In the genomic region with DNA sequence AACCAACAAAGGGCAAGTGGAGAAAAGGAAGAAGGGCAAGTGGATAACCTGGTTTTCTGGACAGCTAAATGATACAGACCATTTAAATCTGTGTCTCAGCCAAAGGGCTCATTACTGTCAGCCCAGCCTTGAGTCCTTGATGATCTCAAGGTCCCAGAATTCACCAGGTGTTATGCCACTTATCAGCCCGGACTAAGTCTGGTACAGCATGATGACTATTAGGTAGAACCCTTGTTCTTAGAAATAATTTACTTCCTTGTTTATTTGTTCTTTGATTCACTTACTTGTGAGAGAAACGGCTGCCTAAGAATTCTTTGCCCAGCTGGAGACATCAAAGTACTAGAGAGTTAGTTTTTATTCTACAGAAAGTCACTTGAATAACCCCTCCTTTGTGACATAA, we compare ENCODE assay signal across 28 cellular contexts. TPM values are rescaled to one million over a fixed set of nuclear protein-coding genes. Genes with fewer than 3 reads are reported as not detected.
"Had no signal": no experiment of that assay in that cellular context is flagged by ENCODE, and none has a peak within 500 bp of the region (broad histone marks: within the 10 kb centered on the region; RNA-seq: fewer than 3 reads in every experiment).

No MANE protein-coding gene starts in this region.

- H3K4me3 ChIP-seq: breast epithelium, K562 had no signal

- H3K4me3 Mint-ChIP-seq: activated B cell treated with CpG ODN at 0.5 μM for 24 hours; activated CD4-positive, alpha-beta T cell treated with anti-CD3 and anti-CD28 coated beads, Interleukin-2, amount 10 ng/mL, durations not matched to agents 24 days and 14 days; activated naive CD4-positive, alpha-beta T cell treated with anti-CD3 and anti-CD28 coated beads, Interleukin-2, amount 10 ng/mL, durations not matched to agents 7 days and 5 days; activated naive CD8-positive, alpha-beta T cell treated with anti-CD3 and anti-CD28 coated beads for 36 hours; activated T-helper 17 cell treated with anti-CD3 and anti-CD28 coated beads, Interleukin-2, amount 50 U/mL, for 72 hours; T-helper 17 cell had no signal

- H3K36me3 ChIP-seq: breast epithelium had no signal

- H3K27ac Mint-ChIP-seq: activated B cell treated with CpG ODN at 0.5 μM for 24 hours; activated CD4-positive, alpha-beta T cell treated with anti-CD3 and anti-CD28 coated beads, Interleukin-2, amount 10 ng/mL, durations not matched to agents 24 days and 14 days; activated naive CD4-positive, alpha-beta T cell treated with anti-CD3 and anti-CD28 coated beads, Interleukin-2, amount 10 ng/mL, durations not matched to agents 7 days and 5 days; activated naive CD8-positive, alpha-beta T cell treated with anti-CD3 and anti-CD28 coated beads for 36 hours; activated T-helper 17 cell treated with anti-CD3 and anti-CD28 coated beads, Interleukin-2, amount 50 U/mL, for 72 hours; T-helper 17 cell had no signal

- H3K27me3 ChIP-seq: breast epithelium had no signal

- H3K4me1 ChIP-seq: breast epithelium had no signal

- H3K27ac ChIP-seq: breast epithelium had no signal

- H3K27me3 Mint-ChIP-seq: activated CD4-positive, alpha-beta T cell treated with anti-CD3 and anti-CD28 coated beads, Interleukin-2, amount 10 ng/mL, durations not matched to agents 24 days and 14 days; activated naive CD8-positive, alpha-beta T cell treated with anti-CD3 and anti-CD28 coated beads for 36 hours; activated T-helper 17 cell treated with anti-CD3 and anti-CD28 coated beads, Interleukin-2, amount 50 U/mL, for 72 hours had no signal

- H3K4me1 Mint-ChIP-seq: activated B cell treated with CpG ODN at 0.5 μM for 24 hours; activated CD4-positive, alpha-beta T cell treated with anti-CD3 and anti-CD28 coated beads, Interleukin-2, amount 10 ng/mL, durations not matched to agents 24 days and 14 days; activated naive CD4-positive, alpha-beta T cell treated with anti-CD3 and anti-CD28 coated beads, Interleukin-2, amount 10 ng/mL, durations not matched to agents 7 days and 5 days; activated naive CD8-positive, alpha-beta T cell treated with anti-CD3 and anti-CD28 coated beads for 36 hours; activated T-helper 17 cell treated with anti-CD3 and anti-CD28 coated beads, Interleukin-2, amount 50 U/mL, for 72 hours; T-helper 17 cell had no signal

- ATAC-seq: activated T-helper 17 cell treated with anti-CD3 and anti-CD28 coated beads, Interleukin-2, amount 50 U/mL, for 72 hours; K562; T-helper 17 cell had no signal

- DNase-seq: activated B cell treated with CpG ODN at 0.5 μM for 24 hours; activated CD4-positive, alpha-beta T cell treated with anti-CD3 and anti-CD28 coated beads for 1 hour; activated CD4-positive, alpha-beta T cell treated with anti-CD3 and anti-CD28 coated beads, Interleukin-2, amount 10 ng/mL, durations not matched to agents 24 days and 14 days; activated CD4-positive, alpha-beta T cell treated with anti-CD3 and anti-CD28 coated beads, Interleukin-2, amount 50 U/mL, for 48 hours; activated CD8-positive, alpha-beta memory T cell treated with anti-CD3 and anti-CD28 coated beads for 24 hours; activated gamma-delta T cell; activated naive CD4-positive, alpha-beta T cell treated with anti-CD3 and anti-CD28 coated beads, Interleukin-2, amount 10 ng/mL, durations not matched to agents 7 days and 5 days; activated naive CD8-positive, alpha-beta T cell treated with anti-CD3 and anti-CD28 coated beads for 36 hours; activated T-cell treated with anti-CD3 and anti-CD28 coated beads for 4 hours; activated T-cell treated with anti-CD3 and anti-CD28 coated beads, Interleukin-2, amount 50 U/mL, for 48 hours; caudate nucleus; Karpas-422; NCI-H1105 treated with DMSO at 0.1 percent for 48 hours; NCI-H1436 treated with DMSO at 0.1 percent for 48 hours; NCI-H187; NCI-H2081; NCI-H2171; NCI-H345; NCI-H526 treated with DMSO at 0.1 percent for 48 hours; NCI-H82; SIG-M5; T-helper 17 cell; T-helper 9 cell had no signal

- H3K36me3 Mint-ChIP-seq: activated naive CD4-positive, alpha-beta T cell treated with anti-CD3 and anti-CD28 coated beads, Interleukin-2, amount 10 ng/mL, durations not matched to agents 7 days and 5 days; activated naive CD8-positive, alpha-beta T cell treated with anti-CD3 and anti-CD28 coated beads for 36 hours had no signal

- H3K9me3 Mint-ChIP-seq: activated B cell treated with CpG ODN at 0.5 μM for 24 hours; activated CD4-positive, alpha-beta T cell treated with anti-CD3 and anti-CD28 coated beads, Interleukin-2, amount 10 ng/mL, durations not matched to agents 24 days and 14 days; activated naive CD4-positive, alpha-beta T cell treated with anti-CD3 and anti-CD28 coated beads, Interleukin-2, amount 10 ng/mL, durations not matched to agents 7 days and 5 days; activated naive CD8-positive, alpha-beta T cell treated with anti-CD3 and anti-CD28 coated beads for 36 hours; activated T-helper 17 cell treated with anti-CD3 and anti-CD28 coated beads, Interleukin-2, amount 50 U/mL, for 72 hours had no signal

RNA-seq across cellular contexts. Expression of a gene that starts 3.5 kb away (rescaled TPM):
- total RNA-seq: activated B cell treated with CpG ODN at 0.5 μM for 24 hours; activated CD4-positive, alpha-beta T cell treated with anti-CD3 and anti-CD28 coated beads, Interleukin-2, amount 10 ng/mL, durations not matched to agents 24 days and 14 days; activated naive CD8-positive, alpha-beta T cell treated with anti-CD3 and anti-CD28 coated beads for 36 hours; activated T-helper 17 cell treated with anti-CD3 and anti-CD28 coated beads, Interleukin-2, amount 50 U/mL, for 72 hours; breast epithelium; K562; OCI-LY7; RPMI7951; T-helper 17 cell had no signal
- polyA plus RNA-seq: K562 had no signal

RNA-seq across cellular contexts. Expression of a gene that starts 8.3 kb away (rescaled TPM):
- total RNA-seq: activated B cell treated with CpG ODN at 0.5 μM for 24 hours; activated CD4-positive, alpha-beta T cell treated with anti-CD3 and anti-CD28 coated beads, Interleukin-2, amount 10 ng/mL, durations not matched to agents 24 days and 14 days; activated naive CD8-positive, alpha-beta T cell treated with anti-CD3 and anti-CD28 coated beads for 36 hours; activated T-helper 17 cell treated with anti-CD3 and anti-CD28 coated beads, Interleukin-2, amount 50 U/mL, for 72 hours; K562; OCI-LY7; RPMI7951; T-helper 17 cell had no signal
- polyA plus RNA-seq: K562 had no signal

RNA-seq across cellular contexts. Expression of a gene that starts 48.6 kb away (rescaled TPM):
- total RNA-seq: activated B cell treated with CpG ODN at 0.5 μM for 24 hours; activated CD4-positive, alpha-beta T cell treated with anti-CD3 and anti-CD28 coated beads, Interleukin-2, amount 10 ng/mL, durations not matched to agents 24 days and 14 days; activated naive CD8-positive, alpha-beta T cell treated with anti-CD3 and anti-CD28 coated beads for 36 hours; activated T-helper 17 cell treated with anti-CD3 and anti-CD28 coated beads, Interleukin-2, amount 50 U/mL, for 72 hours; breast epithelium; K562; OCI-LY7; RPMI7951; T-helper 17 cell had no signal
- polyA plus RNA-seq: K562 had no signal

RNA-seq across cellular contexts. Expression of a gene that starts 50.3 kb away (rescaled TPM):
- total RNA-seq: activated B cell treated with CpG ODN at 0.5 μM for 24 hours; activated CD4-positive, alpha-beta T cell treated with anti-CD3 and anti-CD28 coated beads, Interleukin-2, amount 10 ng/mL, durations not matched to agents 24 days and 14 days; activated naive CD8-positive, alpha-beta T cell treated with anti-CD3 and anti-CD28 coated beads for 36 hours; activated T-helper 17 cell treated with anti-CD3 and anti-CD28 coated beads, Interleukin-2, amount 50 U/mL, for 72 hours; breast epithelium; OCI-LY7; RPMI7951; T-helper 17 cell had no signal
- polyA plus RNA-seq: K562 had no signal
